18 cellular contexts compared by ENCODE assay signal in genomic region chr6:4818272-4818938, GRCh38.
"Had no signal": no experiment of that assay in that cellular context is flagged by ENCODE, and none has a peak within 500 bp of the region (broad histone marks: within the 10 kb centered on the region; RNA-seq: fewer than 3 reads in every experiment).

No MANE protein-coding gene starts in this region.

- H3K4me1 Mint-ChIP-seq: neural progenitor cell had no signal

- H3K27ac Mint-ChIP-seq: nephron; neural progenitor cell; stimulated activated naive B cell treated with anti-CD40 and anti-IgM and Interleukin-4, amounts not matched to agents 10 μg/mL and 1 μg/mL and 100 μg/mL, for 72 hours; stimulated activated naive CD8-positive, alpha-beta T cell treated with anti-CD3 and anti-CD28 coated beads, Interleukin-15, Interleukin-2, amounts not matched to agents 100 ng/mL and 50 ng/mL, for 24 hours had no signal

- H3K27me3 Mint-ChIP-seq: stimulated activated naive B cell treated with anti-CD40 and anti-IgM and Interleukin-4, amounts not matched to agents 10 μg/mL and 1 μg/mL and 100 μg/mL, for 72 hours; stimulated activated naive CD8-positive, alpha-beta T cell treated with anti-CD3 and anti-CD28 coated beads, Interleukin-15, Interleukin-2, amounts not matched to agents 100 ng/mL and 50 ng/mL, for 24 hours had no signal

- H3K27ac ChIP-seq: dorsolateral prefrontal cortex, lower lobe of right lung, neural progenitor cell, psoas muscle, sigmoid colon, spleen, thoracic aorta, transverse colon, vagina had no signal

- H3K9me3 Mint-ChIP-seq: nephron; stimulated activated naive B cell treated with anti-CD40 and anti-IgM and Interleukin-4, amounts not matched to agents 10 μg/mL and 1 μg/mL and 100 μg/mL, for 72 hours; stimulated activated naive CD8-positive, alpha-beta T cell treated with anti-CD3 and anti-CD28 coated beads, Interleukin-15, Interleukin-2, amounts not matched to agents 100 ng/mL and 50 ng/mL, for 24 hours had no signal

- DNase-seq: cortex of kidney; dorsolateral prefrontal cortex; effector CD4-positive, alpha-beta T cell; hypothalamus; left ventricle myocardium superior; lower lobe of right lung; psoas muscle; right cardiac atrium; sigmoid colon; spleen; stimulated activated CD4-positive, alpha-beta T cell treated with anti-CD3 and anti-CD28 coated beads, Interleukin-4, amount 100 ng/mL, for 4 hours; stimulated activated naive B cell treated with anti-CD40 and anti-IgM and Interleukin-4, amounts not matched to agents 10 μg/mL and 1 μg/mL and 100 μg/mL, for 72 hours; transverse colon had no signal

- H3K4me3 ChIP-seq: dorsolateral prefrontal cortex, lower lobe of right lung, neural progenitor cell, psoas muscle, sigmoid colon, spleen, thoracic aorta, transverse colon, vagina had no signal

- H3K27me3 ChIP-seq: dorsolateral prefrontal cortex, neural progenitor cell, sigmoid colon, spleen, transverse colon, vagina had no signal

- H3K4me3 Mint-ChIP-seq: nephron; neural progenitor cell; stimulated activated naive B cell treated with anti-CD40 and anti-IgM and Interleukin-4, amounts not matched to agents 10 μg/mL and 1 μg/mL and 100 μg/mL, for 72 hours; stimulated activated naive CD8-positive, alpha-beta T cell treated with anti-CD3 and anti-CD28 coated beads, Interleukin-15, Interleukin-2, amounts not matched to agents 100 ng/mL and 50 ng/mL, for 24 hours had no signal

- H3K36me3 ChIP-seq: lower lobe of right lung, neural progenitor cell, sigmoid colon, spleen, thoracic aorta, transverse colon, vagina had no signal

- H3K9me3 ChIP-seq: lower lobe of right lung, psoas muscle, sigmoid colon, spleen, thoracic aorta, transverse colon, vagina had no signal

- H3K4me1 ChIP-seq: lower lobe of right lung had no signal

- ATAC-seq: left ventricle myocardium superior; lower lobe of right lung; psoas muscle; right cardiac atrium; stimulated activated naive B cell treated with anti-CD40 and anti-IgM and Interleukin-4, amounts not matched to agents 10 μg/mL and 1 μg/mL and 100 μg/mL, for 72 hours had no signal
